In the genomic region with DNA sequence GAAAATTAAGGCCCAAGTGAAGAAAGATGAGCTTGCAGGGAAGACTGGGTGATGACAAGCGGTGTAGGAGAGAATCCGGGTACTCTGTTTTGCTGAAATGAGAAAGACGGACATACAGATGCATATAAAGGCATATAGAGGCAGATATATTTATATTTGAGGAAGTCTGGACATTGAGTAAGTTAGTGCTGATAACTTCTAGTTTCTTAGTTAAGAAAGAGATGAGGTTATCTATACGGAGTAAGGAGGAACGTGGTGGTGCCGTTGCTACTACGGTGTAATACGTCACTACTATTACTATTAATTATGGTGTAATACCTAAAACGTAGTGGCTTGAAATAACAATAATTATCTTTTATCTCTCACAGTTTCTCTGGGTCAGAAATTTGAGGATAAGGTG, we compare ENCODE assay signal across 33 cellular contexts. TPM values are rescaled to one million over a fixed set of nuclear protein-coding genes. Genes with fewer than 3 reads are reported as not detected.
"Had no signal": no experiment of that assay in that cellular context is flagged by ENCODE, and none has a peak within 500 bp of the region (broad histone marks: within the 10 kb centered on the region; RNA-seq: fewer than 3 reads in every experiment).

No MANE protein-coding gene starts in this region.

- H3K9me3 ChIP-seq: breast epithelium, right atrium auricular region, suprapubic skin, tibial artery had no signal

- DNase-seq: activated CD4-positive, alpha-beta T cell treated with anti-CD3 and anti-CD28 coated beads, Interleukin-2, amount 50 U/mL, for 1 hour; activated CD4-positive, CD25-positive, alpha-beta regulatory T cell treated with anti-CD3 and anti-CD28 coated beads, Interleukin-2, amount 50 U/mL, for 72 hours; activated CD8-positive, alpha-beta T cell treated with anti-CD3 and anti-CD28 coated beads for 36 hours; activated gamma-delta T cell treated with Interleukin-2 at 50 U/mL for 16 hours; activated naive CD4-positive, alpha-beta T cell treated with anti-CD3 and anti-CD28 coated beads, Interleukin-2, amount 50 U/mL, for 16 hours; activated T-cell treated with anti-CD3 and anti-CD28 coated beads, Interleukin-2, amount 50 U/mL, for 4 hours; amygdala; central memory CD4-positive, alpha-beta T cell; foreskin fibroblast; head of caudate nucleus; hypothalamus; immature natural killer cell; kidney; left colon; midbrain; naive thymus-derived CD8-positive, alpha-beta T cell; nucleus accumbens; stimulated activated CD4-positive, alpha-beta T cell treated with anti-CD3 and anti-CD28 coated beads, Interleukin-1b, Interleukin-23, amount 100 ng/mL, for 48 hours; stimulated activated CD4-positive, alpha-beta T cell treated with anti-CD3 and anti-CD28 coated beads, Interleukin-4, amount 100 ng/mL, for 4 hours; stimulated activated CD8-positive, alpha-beta memory T cell treated with anti-CD3 and anti-CD28 coated beads, Interleukin-4, amount 100 ng/mL, for 48 hours; T-helper 17 cell; T1000; tibial artery had no signal

- H3K36me3 ChIP-seq: breast epithelium, right atrium auricular region, suprapubic skin, tibial artery had no signal

- ATAC-seq: activated CD8-positive, alpha-beta T cell treated with anti-CD3 and anti-CD28 coated beads for 36 hours; activated T-cell treated with anti-CD3 and anti-CD28 coated beads, Interleukin-2, amount 50 U/mL, for 4 hours; activated T-helper 17 cell treated with anti-CD3 and anti-CD28 coated beads, Interleukin-2, amount 50 U/mL, for 72 hours; esophagus mucosa; left colon; naive thymus-derived CD8-positive, alpha-beta T cell; stimulated activated memory B cell treated with anti-CD40 and anti-IgM and Interleukin-4, amounts not matched to agents 10 μg/mL and 1 μg/mL and 100 μg/mL, for 72 hours; T-helper 17 cell had no signal

- H3K27ac ChIP-seq: breast epithelium, parathyroid adenoma, right atrium auricular region, suprapubic skin, tibial artery had no signal

- H3K4me1 ChIP-seq: breast epithelium, parathyroid adenoma, right atrium auricular region, suprapubic skin, tibial artery had no signal

- H2AFZ ChIP-seq: parathyroid adenoma had no signal

- H3K9ac ChIP-seq: parathyroid adenoma had no signal

- H3K4me3 ChIP-seq: breast epithelium, right atrium auricular region, smooth muscle cell, suprapubic skin, tibial artery had no signal

- H3K27me3 ChIP-seq: breast epithelium, right atrium auricular region, tibial artery had no signal

RNA-seq across cellular contexts. Expression of a gene that starts 9.8 kb away (rescaled TPM):
- total RNA-seq: activated CD8-positive, alpha-beta T cell treated with anti-CD3 and anti-CD28 coated beads for 36 hours; activated T-helper 17 cell treated with anti-CD3 and anti-CD28 coated beads, Interleukin-2, amount 50 U/mL, for 72 hours; breast epithelium; esophagus mucosa; kidney; left colon; naive thymus-derived CD8-positive, alpha-beta T cell; pulmonary artery endothelial cell; right atrium auricular region; smooth muscle cell; T-helper 17 cell; urinary bladder had no signal
- polyA plus RNA-seq: immature natural killer cell had no signal
